16 cellular contexts compared by ENCODE assay signal in genomic region chr22:46280999-46281623, GRCh38. TPM values are rescaled to one million over a fixed set of nuclear protein-coding genes. Genes with fewer than 3 reads are reported as not detected.
DNase-seq lines count a peak whose midpoint lies in the region; ATAC-seq, FAIRE-seq and TF ChIP-seq lines count a peak whose summit lies in the region.
"Had no signal": no experiment of that assay in that cellular context is flagged by ENCODE, and none has a peak within 500 bp of the region (broad histone marks: within the 10 kb centered on the region; RNA-seq: fewer than 3 reads in every experiment).

No MANE protein-coding gene starts in this region.

- no peak for TF ChIP-seq CTCF in GM12878 (IDR thresholded peaks at IDR 0.05 in 2 of 3, conservative IDR thresholded peaks at IDR 0.05 in 1 of 3; ENCODE audit: control insufficient read depth in 2 of 3, extremely low read depth in 1 of 3, insufficient read depth in 1 of 3, low read depth in 3 of 3, low read length in 3 of 3)

- H3K36me3 ChIP-seq in GM12878 (ENCODE audit: control insufficient read depth in 2 of 2, insufficient read depth in 2 of 2, low read length in 1 of 2): peaks cover 13 to 17% of the 10 kb centered on the region in 2 experiments
- H3K36me3 ChIP-seq: uterus had no signal

- H3K27me3 Mint-ChIP-seq in activated naive CD4-positive, alpha-beta T cell treated with anti-CD3 and anti-CD28 coated beads, Interleukin-2, amount 50 U/mL, for 24 hours: no peaks in the 10 kb centered on the region
- no peaks in the 10 kb centered on the region for H3K27me3 Mint-ChIP-seq in memory B cell

- FAIRE-seq in GM12878 (lab: Jason Lieb, UNC) (no peak), GM12892 (lab: Jason Lieb, UNC) (no peak)
- FAIRE-seq: astrocyte, H1, islet of Langerhans had no signal

- no peak for TF ChIP-seq RAD21 in GM12878 (IDR thresholded peaks at IDR 0.05; ENCODE audit: insufficient read depth, low read depth, low read length)

- H3K4me3 Mint-ChIP-seq in activated naive CD4-positive, alpha-beta T cell treated with anti-CD3 and anti-CD28 coated beads, Interleukin-2, amount 50 U/mL, for 24 hours: peak overlapping the region; percentile 60
- no peak overlapping the region for H3K4me3 Mint-ChIP-seq in memory B cell

- SMC1A ChIA-PET in GM12878 (lab: Charles Lee; ENCODE audit: uncharacterized antibody, unreplicated experiment): interaction anchor here (0.9 to 1.5 kb wide), 4 partner anchors 11 to 16 kb away, joined by 3 to 7 read pairs (median 4); partner anchors contain the start of genes GTSE1 and TTC38

- TF ChIP-seq EP300 in GM12878 (IDR thresholded peaks at IDR 0.05; ENCODE audit: borderline replicate concordance in 1 of 2, control insufficient read depth in 1 of 2, low read depth in 2 of 2, low read length in 2 of 2): no peak

- no peaks in the 10 kb centered on the region for H3K9me3 ChIP-seq in GM12878 (replicated peaks; ENCODE audit: control insufficient read depth, insufficient read depth, low read length)
- H3K9me3 ChIP-seq: uterus had no signal

- no peaks in the 10 kb centered on the region for H3K9me3 Mint-ChIP-seq in activated naive CD4-positive, alpha-beta T cell treated with anti-CD3 and anti-CD28 coated beads, Interleukin-2, amount 50 U/mL, for 24 hours
- H3K9me3 Mint-ChIP-seq in memory B cell: no peaks in the 10 kb centered on the region

- intact Hi-C loops in GM12878 (cut with micrococcal nuclease; ENCODE audit: unreplicated experiment): no loop called here

- H3K27ac ChIP-seq in GM12878 (ENCODE audit: control insufficient read depth, insufficient read depth) (no peak overlapping the region; the same call in 1 of the 2 replicates), substantia nigra (ENCODE audit: low read depth, low read length, poor library complexity, severe bottlenecking) (no peak overlapping the region)
- H3K27ac ChIP-seq: KMS-11, parathyroid adenoma, uterus had no signal

- no peak overlapping the region for H3K4me3 ChIP-seq in GM12878
- H3K4me3 ChIP-seq: uterus had no signal

- TF ChIP-seq POLR2A in GM12878 (IDR thresholded peaks at IDR 0.05; ENCODE audit: low read depth, low read length): no peak
- no peak for TF ChIP-seq POLR2A in GM12892 (IDR thresholded peaks at IDR 0.05; ENCODE audit: low read depth, low read length)

- in situ Hi-C loops in GM12878 (cut with MboI): no loop called here

- H3K27me3 ChIP-seq in GM12878 (replicated peaks in 1 of 2; ENCODE audit: control insufficient read depth in 2 of 2, insufficient read depth in 2 of 2, low read length in 1 of 2): no peaks in the 10 kb centered on the region
- H3K27me3 ChIP-seq: uterus had no signal

- RAD21 ChIA-PET in GM12878 (lab: Charles Lee; ENCODE audit: unreplicated experiment): interaction anchor here (1.6 to 2.0 kb wide), 2 partner anchors 13 to 31 kb away, joined by 4 to 8 read pairs; partner anchors contain the start of genes CDPF1 and TTC38

- H4K20me1 ChIP-seq in GM12878 (ENCODE audit: control insufficient read depth, insufficient read depth): no peaks in the 10 kb centered on the region

- peaks cover 4% of the 10 kb centered on the region; the same call in 1 of the 2 replicates for H3K4me1 ChIP-seq in GM12878 (ENCODE audit: control insufficient read depth, insufficient read depth, low read length)
- H3K4me1 ChIP-seq: parathyroid adenoma, uterus had no signal

- H3K36me3 Mint-ChIP-seq in activated naive CD4-positive, alpha-beta T cell treated with anti-CD3 and anti-CD28 coated beads, Interleukin-2, amount 50 U/mL, for 24 hours: peaks cover 5% of the 10 kb centered on the region
- peaks cover 12% of the 10 kb centered on the region for H3K36me3 Mint-ChIP-seq in memory B cell

- H2AFZ ChIP-seq in GM12878 (ENCODE audit: control insufficient read depth, low read depth, low read length): no peak overlapping the region
- H2AFZ ChIP-seq: parathyroid adenoma had no signal

- no TSS peak for BruUV-seq in GM12878 (replicated peaks; lab: Mats Ljungman, UMichigan)

- H3K27ac Mint-ChIP-seq in activated naive CD4-positive, alpha-beta T cell treated with anti-CD3 and anti-CD28 coated beads, Interleukin-2, amount 50 U/mL, for 24 hours: no peak overlapping the region
- peak overlapping the region; percentile 49 for H3K27ac Mint-ChIP-seq in memory B cell

- H3K79me2 ChIP-seq in GM12878 (ENCODE audit: control insufficient read depth, insufficient read depth, low read length): no peaks in the 10 kb centered on the region
- H3K79me2 ChIP-seq: parathyroid adenoma had no signal

- H3K4me1 Mint-ChIP-seq in activated naive CD4-positive, alpha-beta T cell treated with anti-CD3 and anti-CD28 coated beads, Interleukin-2, amount 50 U/mL, for 24 hours: no peaks in the 10 kb centered on the region
- peaks cover 16% of the 10 kb centered on the region for H3K4me1 Mint-ChIP-seq in memory B cell

- no peak for DNase-seq in activated naive CD4-positive, alpha-beta T cell treated with anti-CD3 and anti-CD28 coated beads, Interleukin-2, amount 50 U/mL, for 16 hours
- DNase-seq in GM12878 (ENCODE audit: low read depth, low spot score): no peak
- peak in 1 of 2 donors; percentile 22 for DNase-seq in memory B cell (ENCODE audit: low spot score in 2 of 2)
- peak in 33 of 49 donors; percentile 9 to 79 (median 44) for DNase-seq in substantia nigra (lab: John Stamatoyannopoulos, UW)
- no peak for DNase-seq in activated CD4-positive, alpha-beta T cell treated with anti-CD3 and anti-CD28 coated beads, Interleukin-2, amount 50 U/mL, for 4 hours
- no peak for DNase-seq in GM12892 (ENCODE audit: insufficient read length)
- DNase-seq: uterus had no signal

- H3K4me2 ChIP-seq in GM12878 (ENCODE audit: control insufficient read depth, insufficient read depth): no peak overlapping the region
- H3K4me2 ChIP-seq: KMS-11 had no signal

- no peak overlapping the region for H3K9ac ChIP-seq in GM12878 (ENCODE audit: control insufficient read depth, insufficient read depth, low read length)
- H3K9ac ChIP-seq: KMS-11, parathyroid adenoma had no signal

- POLR2A ChIA-PET in GM12878 (lab: Charles Lee): interaction anchor here (1.0 to 2.7 kb wide), 5 partner anchors 8 to 25 kb away, joined by 3 to 9 read pairs (median 3); partner anchors contain the start of genes GTSE1 and TTC38

- CTCF ChIA-PET in GM12878 (lab: Yijun Ruan, JAX): interaction anchor here (1.1 kb wide), 2 partner anchors 31 to 275 kb away, joined by 3 read pairs; no protein-coding TSS in a partner anchor

- 41% methylated on average over 19 of the region's 19 CpGs for WGBS in GM12878 (ENCODE audit: insufficient coverage, insufficient replicate concordance, low lambda C conversion rate, missing lambda C conversion rate)

- ATAC-seq in GM12878 (peak; percentile 84), memory B cell (ENCODE audit: low read depth) (peak; percentile 95), HG02852 (IDR thresholded peaks at IDR 0.05; ENCODE audit: unreplicated experiment) (no peak)

RNA-seq across cellular contexts. Expression of gene TTC38, which starts 13.3 kb away (rescaled TPM):
- total RNA-seq in GM12878 (2013; cell fraction: nucleolus; rRNA removed): 53.3 and 65.3 TPM in 2 replicates
- total RNA-seq in GM12878 (2014; rRNA removed) (14.7 and 19.1 TPM in 2 replicates), GM12878 (2014; rRNA removed; fragmentation: Illumina TruSeq; extraction: Trizol) (6.8 and 7.6 TPM in 2 replicates), GM12878 (2021) (11.2 and 13.7 TPM in 2 replicates)
- 12.1 TPM for polyA plus RNA-seq in GM12878 (2011; ENCODE audit: low read depth)
- polyA plus RNA-seq in GM12878 (2011; rRNA removed) (26.1 and 39.9 TPM in 2 replicates), GM12878 (2014; fragmentation: Illumina TruSeq; extraction: Trizol) (3.1 and 6.5 TPM in 2 replicates), GM12878 (2014; fragmentation: Nextera tagmentation; extraction: Ambion mirVana) (1 to 10 TPM in 1 of 2 experiments, under 1 TPM in 1; 0.58 to 1.6 TPM), GM12878 (2014; rRNA removed) (12.3 and 19.4 TPM in 2 replicates), GM12878 (2016; fragmentation: Nextera tagmentation; extraction: Ambion mirVana) (10 to 100 TPM; 17.5 to 17.9 TPM)
- polyA plus RNA-seq in GM12878 (2011; cell fraction: cytosol; rRNA removed): 53.7 and 71.4 TPM in 2 replicates
- polyA plus RNA-seq in GM12878 (2011; cell fraction: nucleus; rRNA removed): 75.9 and 82.3 TPM in 2 replicates
- polyA plus RNA-seq in GM12878 (2012): 17.4 and 19.3 TPM in 2 replicates
- polyA minus RNA-seq in GM12878 (2011; rRNA and poly(A)+ RNA removed): 27.6 and 44.5 TPM in 2 replicates
- 17.1 and 18.6 TPM in 2 replicates for polyA minus RNA-seq in GM12878 (2011; cell fraction: cytosol; rRNA and poly(A)+ RNA removed)
- 20.3 and 27.9 TPM in 2 replicates for polyA minus RNA-seq in GM12878 (2011; cell fraction: nucleus; rRNA and poly(A)+ RNA removed)
- 9.4 TPM for polyA plus RNA-seq in GM12892 (2012; ENCODE audit: missing spikeins)

RNA-seq across cellular contexts. Expression of gene GTSE1, which starts 15.6 kb away (rescaled TPM):
- 24.9 and 27.6 TPM in 2 replicates for total RNA-seq in GM12878 (2013; cell fraction: nucleolus; rRNA removed)
- total RNA-seq in GM12878 (2014; rRNA removed): 25.9 and 27.4 TPM in 2 replicates
- total RNA-seq in GM12878 (2014; rRNA removed; fragmentation: Illumina TruSeq; extraction: Trizol): 21.8 and 23.3 TPM in 2 replicates
- 43.9 and 46.2 TPM in 2 replicates for total RNA-seq in GM12878 (2021)
- 9.6 TPM for polyA plus RNA-seq in GM12878 (2011; ENCODE audit: low read depth)
- 15.9 and 21.6 TPM in 2 replicates for polyA plus RNA-seq in GM12878 (2011; rRNA removed)
- polyA plus RNA-seq in GM12878 (2011; cell fraction: cytosol; rRNA removed): 25.5 and 28.6 TPM in 2 replicates
- 32.2 and 57.3 TPM in 2 replicates for polyA plus RNA-seq in GM12878 (2011; cell fraction: nucleus; rRNA removed)
- 17.0 and 17.2 TPM in 2 replicates for polyA plus RNA-seq in GM12878 (2012)
- 30.8 and 37.1 TPM in 2 replicates for polyA plus RNA-seq in GM12878 (2014; fragmentation: Illumina TruSeq; extraction: Trizol)
- polyA plus RNA-seq in GM12878 (2014; fragmentation: Nextera tagmentation; extraction: Ambion mirVana): 1 to 10 TPM; 6.6 to 10.0 TPM
- polyA plus RNA-seq in GM12878 (2014; rRNA removed): 43.0 and 45.2 TPM in 2 replicates
- polyA plus RNA-seq in GM12878 (2016; fragmentation: Nextera tagmentation; extraction: Ambion mirVana): 10 to 100 TPM; 43.9 to 44.5 TPM
- polyA minus RNA-seq in GM12878 (2011; rRNA and poly(A)+ RNA removed): 11.3 and 18.4 TPM in 2 replicates
- 15.4 and 17.2 TPM in 2 replicates for polyA minus RNA-seq in GM12878 (2011; cell fraction: cytosol; rRNA and poly(A)+ RNA removed)
- 9.9 and 17.7 TPM in 2 replicates for polyA minus RNA-seq in GM12878 (2011; cell fraction: nucleus; rRNA and poly(A)+ RNA removed)
- 12.0 TPM for polyA plus RNA-seq in GM12892 (2012; ENCODE audit: missing spikeins)

RNA-seq across cellular contexts. Expression of gene PKDREJ, which starts 18.0 kb away (rescaled TPM):
- not detected in 2 replicates for total RNA-seq in GM12878 (2013; cell fraction: nucleolus; rRNA removed)
- total RNA-seq in GM12878 (2014; rRNA removed) (not detected in 2 replicates), GM12878 (2014; rRNA removed; fragmentation: Illumina TruSeq; extraction: Trizol) (not detected in 2 replicates), GM12878 (2021) (not detected in 2 replicates)
- polyA plus RNA-seq in GM12878 (2011; ENCODE audit: low read depth): not detected
- polyA plus RNA-seq in GM12878 (2011; rRNA removed) (not detected in 2 replicates), GM12878 (2014; fragmentation: Illumina TruSeq; extraction: Trizol) (not detected in 2 replicates), GM12878 (2014; fragmentation: Nextera tagmentation; extraction: Ambion mirVana) (under 1 TPM in 1 of 2 experiments, not detected in 1; 0.02 TPM), GM12878 (2014; rRNA removed) (0.01 TPM in 1 of 2 replicates, not detected in the other), GM12878 (2016; fragmentation: Nextera tagmentation; extraction: Ambion mirVana) (under 1 TPM in 1 of 2 experiments, not detected in 1; 0.03 TPM)
- polyA plus RNA-seq in GM12878 (2011; cell fraction: cytosol; rRNA removed): not detected in 2 replicates
- polyA plus RNA-seq in GM12878 (2011; cell fraction: nucleus; rRNA removed): not detected in 2 replicates
- polyA plus RNA-seq in GM12878 (2012): 0.01 and 0.03 TPM in 2 replicates
- polyA minus RNA-seq in GM12878 (2011; rRNA and poly(A)+ RNA removed): not detected in 2 replicates
- not detected in 2 replicates for polyA minus RNA-seq in GM12878 (2011; cell fraction: cytosol; rRNA and poly(A)+ RNA removed)
- polyA minus RNA-seq in GM12878 (2011; cell fraction: nucleus; rRNA and poly(A)+ RNA removed): not detected in 2 replicates
- polyA plus RNA-seq in GM12892 (2012; ENCODE audit: missing spikeins): 0.06 TPM
- total RNA-seq: astrocyte, epithelial cell of proximal tubule, NCI-H460 had no signal

RNA-seq across cellular contexts. Expression of gene CDPF1, which starts 31.0 kb away (rescaled TPM):
- total RNA-seq in GM12878 (2013; cell fraction: nucleolus; rRNA removed): 12.0 and 17.1 TPM in 2 replicates
- total RNA-seq in GM12878 (2014; rRNA removed) (11.1 and 13.3 TPM in 2 replicates), GM12878 (2014; rRNA removed; fragmentation: Illumina TruSeq; extraction: Trizol) (5.5 and 6.1 TPM in 2 replicates), GM12878 (2021) (7.2 and 7.8 TPM in 2 replicates)
- 5.1 TPM for polyA plus RNA-seq in GM12878 (2011; ENCODE audit: low read depth)
- polyA plus RNA-seq in GM12878 (2011; rRNA removed) (7.4 and 8.6 TPM in 2 replicates), GM12878 (2014; fragmentation: Illumina TruSeq; extraction: Trizol) (3.1 and 6.4 TPM in 2 replicates), GM12878 (2014; fragmentation: Nextera tagmentation; extraction: Ambion mirVana) (1 to 10 TPM; 1.0 to 2.2 TPM), GM12878 (2014; rRNA removed) (13.0 and 22.4 TPM in 2 replicates), GM12878 (2016; fragmentation: Nextera tagmentation; extraction: Ambion mirVana) (10 to 100 TPM; 15.5 to 18.2 TPM)
- polyA plus RNA-seq in GM12878 (2011; cell fraction: cytosol; rRNA removed): 12.3 and 17.6 TPM in 2 replicates
- polyA plus RNA-seq in GM12878 (2011; cell fraction: nucleus; rRNA removed): 29.8 and 30.2 TPM in 2 replicates
- 8.3 and 9.1 TPM in 2 replicates for polyA plus RNA-seq in GM12878 (2012)
- 2.0 and 5.4 TPM in 2 replicates for polyA minus RNA-seq in GM12878 (2011; rRNA and poly(A)+ RNA removed)
- 0.94 and 1.5 TPM in 2 replicates for polyA minus RNA-seq in GM12878 (2011; cell fraction: cytosol; rRNA and poly(A)+ RNA removed)
- polyA minus RNA-seq in GM12878 (2011; cell fraction: nucleus; rRNA and poly(A)+ RNA removed): 3.9 and 5.1 TPM in 2 replicates
- polyA plus RNA-seq in GM12892 (2012; ENCODE audit: missing spikeins): 6.9 TPM

RNA-seq across cellular contexts. Expression of gene TRMU, which starts 54.4 kb away (rescaled TPM):
- 189 and 218 TPM in 2 replicates for total RNA-seq in GM12878 (2013; cell fraction: nucleolus; rRNA removed)
- total RNA-seq in GM12878 (2014; rRNA removed): 47.5 and 48.0 TPM in 2 replicates
- total RNA-seq in GM12878 (2014; rRNA removed; fragmentation: Illumina TruSeq; extraction: Trizol): 26.1 and 29.6 TPM in 2 replicates
- 54.5 and 57.0 TPM in 2 replicates for total RNA-seq in GM12878 (2021)
- 18.3 TPM for polyA plus RNA-seq in GM12878 (2011; ENCODE audit: low read depth)
- polyA plus RNA-seq in GM12878 (2011; rRNA removed): 33.4 and 40.0 TPM in 2 replicates
- 39.1 and 46.8 TPM in 2 replicates for polyA plus RNA-seq in GM12878 (2011; cell fraction: cytosol; rRNA removed)
- 219 and 267 TPM in 2 replicates for polyA plus RNA-seq in GM12878 (2011; cell fraction: nucleus; rRNA removed)
- 35.4 and 37.9 TPM in 2 replicates for polyA plus RNA-seq in GM12878 (2012)
- polyA plus RNA-seq in GM12878 (2014; fragmentation: Illumina TruSeq; extraction: Trizol): 25.8 and 34.8 TPM in 2 replicates
- 1 to 10 TPM; 3.5 to 5.8 TPM for polyA plus RNA-seq in GM12878 (2014; fragmentation: Nextera tagmentation; extraction: Ambion mirVana)
- polyA plus RNA-seq in GM12878 (2014; rRNA removed): 56.0 and 66.7 TPM in 2 replicates
- 10 to 100 TPM; 49.4 to 54.4 TPM for polyA plus RNA-seq in GM12878 (2016; fragmentation: Nextera tagmentation; extraction: Ambion mirVana)
- 34.3 and 45.9 TPM in 2 replicates for polyA minus RNA-seq in GM12878 (2011; rRNA and poly(A)+ RNA removed)
- polyA minus RNA-seq in GM12878 (2011; cell fraction: cytosol; rRNA and poly(A)+ RNA removed): 10.3 and 13.0 TPM in 2 replicates
- polyA minus RNA-seq in GM12878 (2011; cell fraction: nucleus; rRNA and poly(A)+ RNA removed): 113 and 177 TPM in 2 replicates
- 28.3 TPM for polyA plus RNA-seq in GM12892 (2012; ENCODE audit: missing spikeins)

Comparison
In these comparisons a context has a peak if more than half of its experiments do, and no peak if none do; other contexts are left out.
1. DNase-seq: peak in substantia nigra (33 of 49); none in activated naive CD4-positive, alpha-beta T cell treated with anti-CD3 and anti-CD28 coated beads, Interleukin-2, amount 50 U/mL, for 16 hours (single experiment), GM12878 (single experiment), activated CD4-positive, alpha-beta T cell treated with anti-CD3 and anti-CD28 coated beads, Interleukin-2, amount 50 U/mL, for 4 hours (0 of 2) and GM12892 (single experiment).